13 cellular contexts compared by ENCODE assay signal in the genomic region with DNA sequence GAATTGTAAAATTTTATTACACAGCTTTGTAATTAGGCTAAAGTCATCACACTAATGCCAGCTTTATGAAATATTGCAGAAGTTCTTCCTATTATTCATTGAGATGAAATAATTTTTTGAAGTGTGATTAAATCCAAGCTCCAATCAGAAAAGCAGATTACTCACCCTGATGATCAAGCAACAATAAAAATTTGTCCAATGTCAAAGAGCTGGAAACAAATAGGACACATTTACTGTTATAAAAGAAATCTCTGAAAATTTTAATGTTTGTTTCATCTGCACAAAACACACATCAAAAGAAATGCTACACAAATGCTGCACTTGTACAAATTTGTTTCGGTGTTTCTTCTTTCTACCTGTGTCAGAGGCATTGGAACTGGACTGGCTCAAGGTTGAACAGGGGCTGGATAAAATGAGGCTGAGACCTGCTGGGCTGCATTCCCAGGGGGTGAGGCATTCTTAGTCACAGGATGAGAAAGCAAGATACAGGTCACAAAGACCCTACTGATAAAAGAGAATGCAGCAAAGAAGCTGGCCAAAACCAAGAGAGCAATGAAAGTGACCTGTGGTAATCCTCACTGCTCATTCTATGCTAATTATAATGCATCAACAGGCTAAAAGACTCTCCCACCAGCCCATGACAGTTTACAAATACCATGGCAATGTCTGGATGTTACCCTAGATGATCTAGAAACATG.
DNase-seq lines count a peak whose midpoint lies in the region; ATAC-seq and TF ChIP-seq lines count a peak whose summit lies in the region.
"Had no signal": no experiment of that assay in that cellular context is flagged by ENCODE, and none has a peak within 500 bp of the region (broad histone marks: within the 10 kb centered on the region; RNA-seq: fewer than 3 reads in every experiment).

No MANE protein-coding gene starts in this region.

- no peak for TF ChIP-seq POLR2A in lower leg skin (IDR thresholded peaks at IDR 0.05)

- H3K27me3 ChIP-seq in MG63 = no peaks in the 10 kb centered on the region
- H3K27me3 ChIP-seq in mesenchymal stem cell (ENCODE audit: control insufficient read depth in 1 of 2, insufficient read depth in 1 of 2, low read length in 2 of 2) = no peaks in the 10 kb centered on the region
- H3K27me3 ChIP-seq: BE2C, esophagus squamous epithelium had no signal

- H3K36me3 ChIP-seq in MG63 = no peaks in the 10 kb centered on the region
- H3K36me3 ChIP-seq in mesenchymal stem cell (ENCODE audit: control insufficient read depth in 1 of 2, insufficient read depth in 2 of 2, low read depth in 1 of 2, low read length in 2 of 2) = no peaks in the 10 kb centered on the region
- H3K36me3 ChIP-seq: BE2C, esophagus squamous epithelium had no signal

- 77% methylated on average over 1 of the region's 1 CpG for WGBS in mesenchymal stem cell
- WGBS in lower leg skin, 2 donors = 95% methylated on average over 1 of the region's 1 CpG

- H3K23ac ChIP-seq in mesenchymal stem cell (ENCODE audit: low read length in 2 of 2) = no peak overlapping the region

- H3K79me1 ChIP-seq in mesenchymal stem cell (replicated peaks; ENCODE audit: low read length, poor library complexity, severe bottlenecking) = no peaks in the 10 kb centered on the region

- no peak overlapping the region for H3K18ac ChIP-seq in mesenchymal stem cell (ENCODE audit: low read depth in 1 of 2, low read length in 2 of 2)

- H3K4me3 ChIP-seq in MG63 (no peak overlapping the region), cardiac fibroblast (replicated peaks in 1 of 2; ENCODE audit: low read depth in 2 of 2, low read length in 2 of 2) (no peak overlapping the region), mesenchymal stem cell (ENCODE audit: insufficient read depth in 1 of 2, low read depth in 1 of 2, low read length in 2 of 2) (no peak overlapping the region), lower leg skin (ENCODE audit: low read depth, poor library complexity, severe bottlenecking) (no peak overlapping the region)
- H3K4me3 ChIP-seq: esophagus squamous epithelium had no signal

- TF ChIP-seq CTCF in cardiac fibroblast (IDR thresholded peaks at IDR 0.05; ENCODE audit: low read depth, low read length) = no peak
- TF ChIP-seq CTCF in lower leg skin (IDR thresholded peaks at IDR 0.05) = no peak

- H4K91ac ChIP-seq in mesenchymal stem cell (ENCODE audit: low read length) = no peak overlapping the region

- no peak overlapping the region for H2AK5ac ChIP-seq in mesenchymal stem cell (ENCODE audit: low read length, severe bottlenecking)

- ATAC-seq in HG02678 (IDR thresholded peaks at IDR 0.05; ENCODE audit: unreplicated experiment) = no peak
- ATAC-seq: stimulated activated naive B cell treated with anti-CD40 and anti-IgM and Interleukin-4, amounts not matched to agents 10 μg/mL and 1 μg/mL and 100 μg/mL, for 72 hours had no signal

- no peak overlapping the region for H3K9ac ChIP-seq in mesenchymal stem cell (ENCODE audit: low read length)

- DNase-seq in COLO829 (ENCODE audit: low spot score) (peak; percentile 52), MG63 (peak; percentile 84), cardiac fibroblast (ENCODE audit: low read depth in 2 of 2) (peak; percentile 45 to 50), mesenchymal stem cell (no peak), nucleus accumbens (lab: John Stamatoyannopoulos, UW) (no peak), lower leg skin (ENCODE audit: low spot score in 2 of 2) (no peak), germinal center (ENCODE audit: low spot score) (no peak)
- DNase-seq: activated CD4-positive, alpha-beta T cell treated with anti-CD3 and anti-CD28 coated beads, Interleukin-2, amount 50 U/mL, for 48 hours; BE2C; esophagus squamous epithelium; NCI-H446 treated with DMSO at 0.1 percent for 48 hours; stimulated activated naive B cell treated with anti-CD40 and anti-IgM and Interleukin-4, amounts not matched to agents 10 μg/mL and 1 μg/mL and 100 μg/mL, for 72 hours had no signal

- intact Hi-C loops in lower leg skin (cut with DNase I; ENCODE audit: low total_unique reads) = no loop called here

- no peak overlapping the region for H2BK5ac ChIP-seq in mesenchymal stem cell (ENCODE audit: low read depth, low read length, poor library complexity, severe bottlenecking)

- H3K14ac ChIP-seq in mesenchymal stem cell (ENCODE audit: low read length in 2 of 2) = no peak overlapping the region

- peaks cover 2% of the 10 kb centered on the region for H3K4me1 ChIP-seq in mesenchymal stem cell (ENCODE audit: control insufficient read depth, insufficient read depth, low read depth, low read length)
- H3K4me1 ChIP-seq: BE2C had no signal

- H2BK15ac ChIP-seq in mesenchymal stem cell (ENCODE audit: low read depth, poor library complexity, severe bottlenecking) = no peak overlapping the region

- H3K4ac ChIP-seq in mesenchymal stem cell (ENCODE audit: low read depth in 1 of 2, low read length in 2 of 2) = no peak overlapping the region

- no peak overlapping the region for H2BK12ac ChIP-seq in mesenchymal stem cell (ENCODE audit: low read length in 2 of 2)

- no peak overlapping the region for H3K4me2 ChIP-seq in mesenchymal stem cell (ENCODE audit: low read length, poor library complexity, severe bottlenecking)

- H3K27ac ChIP-seq in mesenchymal stem cell (ENCODE audit: low read length, poor library complexity, severe bottlenecking) = peak overlapping the region; percentile 54

- no peak overlapping the region for H4K8ac ChIP-seq in mesenchymal stem cell (ENCODE audit: low read length)

- H2AFZ ChIP-seq in mesenchymal stem cell (ENCODE audit: low read depth, low read length) = no peak overlapping the region

- H2BK120ac ChIP-seq in mesenchymal stem cell (ENCODE audit: low read depth, low read length) = no peak overlapping the region

- H3K9me3 ChIP-seq in MG63 (no peaks in the 10 kb centered on the region), mesenchymal stem cell (ENCODE audit: control insufficient read depth, low read length) (no peaks in the 10 kb centered on the region)
- H3K9me3 ChIP-seq: BE2C, esophagus squamous epithelium had no signal

Comparison
In these comparisons a context has a peak if more than half of its experiments do, and no peak if none do; other contexts are left out.
1. DNase-seq: peak in COLO829 (single experiment), MG63 (single experiment) and cardiac fibroblast (2 of 2); none in mesenchymal stem cell (single experiment), nucleus accumbens (0 of 56), lower leg skin (0 of 2) and germinal center (single experiment).